8 cellular contexts compared by ENCODE assay signal in the genomic region with DNA sequence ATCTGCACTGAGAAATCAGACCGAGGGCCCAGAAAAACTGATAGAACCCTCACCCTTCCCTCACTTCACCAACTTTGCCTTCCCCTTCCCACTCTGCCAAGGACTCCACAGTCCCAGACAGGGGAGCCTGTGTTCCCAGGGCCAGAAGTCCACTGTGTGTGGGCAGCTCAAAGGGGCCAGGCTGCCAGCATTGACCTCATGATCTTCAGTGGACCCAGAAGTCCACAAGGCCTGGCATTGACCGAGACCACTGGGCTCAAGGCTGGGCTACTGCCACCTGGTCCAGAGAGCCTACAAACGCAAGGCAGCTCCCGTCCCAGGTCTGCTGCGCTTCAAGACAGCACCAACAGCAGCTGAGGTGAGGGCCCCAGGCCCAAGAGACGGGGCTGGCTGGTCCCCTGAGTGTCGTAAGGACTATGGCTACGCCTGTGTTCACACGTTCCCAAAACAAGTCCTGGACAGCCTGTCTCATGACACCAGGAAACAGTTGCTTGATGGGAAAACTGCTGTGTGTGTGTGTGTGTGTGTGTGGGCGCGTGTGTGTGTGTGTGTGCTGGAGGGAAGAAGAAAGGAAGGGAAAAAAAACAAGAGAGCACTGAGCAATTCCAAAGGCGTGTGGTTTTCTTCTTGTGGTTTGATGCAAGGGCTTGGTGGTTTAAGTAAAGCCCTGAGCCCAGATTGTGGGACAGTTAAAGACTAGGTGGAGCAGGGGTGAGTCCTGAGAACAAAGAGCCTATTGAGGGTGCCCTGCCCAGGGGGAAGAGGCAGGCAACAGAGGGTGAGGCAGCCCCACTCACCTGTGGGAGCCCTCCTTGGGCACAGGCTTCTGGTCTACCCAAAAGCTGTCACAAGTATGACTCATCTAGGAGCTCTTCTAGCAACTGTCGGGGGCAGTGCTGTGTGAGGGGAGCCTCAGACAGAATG. TPM values are rescaled to one million over a fixed set of nuclear protein-coding genes. Genes with fewer than 3 reads are reported as not detected.
DNase-seq lines count a peak whose midpoint lies in the region; ATAC-seq and TF ChIP-seq lines count a peak whose summit lies in the region.
"Had no signal": no experiment of that assay in that cellular context is flagged by ENCODE, and none has a peak within 500 bp of the region (broad histone marks: within the 10 kb centered on the region; RNA-seq: fewer than 3 reads in every experiment).

No MANE protein-coding gene starts in this region.

- no peak overlapping the region for H3K4me3 Mint-ChIP-seq in type B pancreatic cell

- no peak for TF ChIP-seq CTCF in fibroblast of the aortic adventitia (IDR thresholded peaks at IDR 0.05; ENCODE audit: insufficient read depth, low read length)
- no peak for TF ChIP-seq CTCF in type B pancreatic cell (conservative IDR thresholded peaks at IDR 0.05)

- H3K9me3 Mint-ChIP-seq in type B pancreatic cell = no peaks in the 10 kb centered on the region

- peaks cover 21% of the 10 kb centered on the region for H3K4me1 Mint-ChIP-seq in type B pancreatic cell (ENCODE audit: unreplicated experiment)

- H3K36me3 Mint-ChIP-seq in type B pancreatic cell = no peaks in the 10 kb centered on the region

- no peak overlapping the region for H3K4me3 ChIP-seq in fibroblast of the aortic adventitia (ENCODE audit: low read depth, low read length)

- ATAC-seq in GM18909 (IDR thresholded peaks at IDR 0.05; ENCODE audit: poor library complexity, unreplicated experiment) = no peak

- DNase-seq in M059J (ENCODE audit: low read depth) (peak; percentile 94), fibroblast of the aortic adventitia (ENCODE audit: low read depth) (peak; percentile 85), type B pancreatic cell (ENCODE audit: extremely low spot score, unreplicated experiment) (no peak), amygdala (lab: John Stamatoyannopoulos, UW) (no peak)
- peak; percentile 74 for DNase-seq in activated CD8-positive, alpha-beta memory T cell treated with anti-CD3 and anti-CD28 coated beads, Interleukin-2, amount 50 U/mL, for 48 hours
- DNase-seq in stimulated activated CD8-positive, alpha-beta memory T cell treated with anti-CD3 and anti-CD28 coated beads, Interleukin-15, amount 100 ng/mL, for 24 hours (ENCODE audit: low read depth) = peak; percentile 6
- DNase-seq: right cardiac atrium had no signal

- no peaks in the 10 kb centered on the region for H3K27me3 Mint-ChIP-seq in type B pancreatic cell

- no peak overlapping the region for H3K27ac Mint-ChIP-seq in type B pancreatic cell

RNA-seq across cellular contexts. Expression of a gene that starts 46.6 kb away (rescaled TPM):
- not detected in 2 replicates for total RNA-seq in M059J (2014; rRNA removed; shearing (Covaris generic))
- total RNA-seq in fibroblast of the aortic adventitia (ENCODE audit: low replicate concordance) (0.09 and 0.41 TPM in 2 replicates), type B pancreatic cell (ENCODE audit: low replicate concordance) (13.0 and 40.9 TPM in 2 replicates)

Comparison
In these comparisons a context has a peak if more than half of its experiments do, and no peak if none do; other contexts are left out.
1. DNase-seq: peak in M059J (single experiment), activated CD8-positive, alpha-beta memory T cell treated with anti-CD3 and anti-CD28 coated beads, Interleukin-2, amount 50 U/mL, for 48 hours (single experiment), fibroblast of the aortic adventitia (single experiment) and stimulated activated CD8-positive, alpha-beta memory T cell treated with anti-CD3 and anti-CD28 coated beads, Interleukin-15, amount 100 ng/mL, for 24 hours (single experiment); none in type B pancreatic cell (single experiment) and amygdala (0 of 56).